Comparison of ENCODE assay signal across 8 cellular contexts in genomic region chrX:65595460-65595876, GRCh38.
DNase-seq lines count a peak whose midpoint lies in the region; ATAC-seq and TF ChIP-seq lines count a peak whose summit lies in the region.

No MANE protein-coding gene starts in this region.

- no peaks in the 10 kb centered on the region for H3K9me3 ChIP-seq in lower lobe of right lung

- TF ChIP-seq CTCF in BJ (IDR thresholded peaks at IDR 0.05; ENCODE audit: insufficient read depth, low read depth, low read length) (peak; percentile 95), lower lobe of right lung (IDR thresholded peaks at IDR 0.05) (peak; percentile 90)

- peaks cover 30% of the 10 kb centered on the region for H3K4me1 ChIP-seq in lower lobe of right lung

- ATAC-seq in GM19324 (IDR thresholded peaks at IDR 0.05; ENCODE audit: low FRiP score, unreplicated experiment), result peak; percentile 76
- ATAC-seq in HG03442 (IDR thresholded peaks at IDR 0.05; ENCODE audit: unreplicated experiment), result peak; percentile 68
- peak; percentile 96 to 98 for ATAC-seq in lower lobe of right lung

- peak overlapping the region; percentile 72 for H3K27ac ChIP-seq in lower lobe of right lung

- DNase-seq in BJ (ENCODE audit: low read depth) (peak; percentile 71), NCI-H748 treated with DMSO at 0.1 percent for 48 hours (lab: John Stamatoyannopoulos, UW) (peak; percentile 54), dermis microvascular lymphatic vessel endothelial cell (ENCODE audit: low read depth in 2 of 2) (peak; percentile 88 to 93), lower lobe of right lung (peak; percentile 93)
- DNase-seq in activated CD4-positive, alpha-beta T cell treated with anti-CD3 and anti-CD28 coated beads, Interleukin-2, amount 50 U/mL, for 4 hours, result peak; percentile 91 to 92
- peak; percentile 74 to 92 (median 82) for DNase-seq in stimulated activated CD4-positive, alpha-beta T cell treated with anti-CD3 and anti-CD28 coated beads, TNF-alpha, amount 100 ng/mL, for 24 hours (ENCODE audit: low read depth in 3 of 3)

- intact Hi-C loops in lower lobe of right lung (cut with DNase I), result loop anchor here (10.0 kb wide), 1 partner anchor 389 kb away; no protein-coding TSS in a partner anchor

- CTCF ChIA-PET in BJ (lab: Yijun Ruan, JAX), result interaction anchor here (1.3 to 1.7 kb wide), 2 partner anchors 10 to 111 kb away, joined by 4 to 8 read pairs; no protein-coding TSS in a partner anchor

- H3K27me3 ChIP-seq in BJ (ENCODE audit: control insufficient read depth, insufficient read depth, low read length) (no peaks in the 10 kb centered on the region), lower lobe of right lung (ENCODE audit: low read depth) (no peaks in the 10 kb centered on the region)

- H3K4me3 ChIP-seq in BJ (ENCODE audit: low read depth, low read length) (no peak overlapping the region), lower lobe of right lung (no peak overlapping the region)

- H3K36me3 ChIP-seq in BJ (ENCODE audit: control insufficient read depth, insufficient read depth, low read length), result no peaks in the 10 kb centered on the region
- H3K36me3 ChIP-seq in lower lobe of right lung, result no peaks in the 10 kb centered on the region

- POLR2A ChIA-PET in BJ (lab: Charles Lee), result no interaction called here
